In the genomic region with DNA sequence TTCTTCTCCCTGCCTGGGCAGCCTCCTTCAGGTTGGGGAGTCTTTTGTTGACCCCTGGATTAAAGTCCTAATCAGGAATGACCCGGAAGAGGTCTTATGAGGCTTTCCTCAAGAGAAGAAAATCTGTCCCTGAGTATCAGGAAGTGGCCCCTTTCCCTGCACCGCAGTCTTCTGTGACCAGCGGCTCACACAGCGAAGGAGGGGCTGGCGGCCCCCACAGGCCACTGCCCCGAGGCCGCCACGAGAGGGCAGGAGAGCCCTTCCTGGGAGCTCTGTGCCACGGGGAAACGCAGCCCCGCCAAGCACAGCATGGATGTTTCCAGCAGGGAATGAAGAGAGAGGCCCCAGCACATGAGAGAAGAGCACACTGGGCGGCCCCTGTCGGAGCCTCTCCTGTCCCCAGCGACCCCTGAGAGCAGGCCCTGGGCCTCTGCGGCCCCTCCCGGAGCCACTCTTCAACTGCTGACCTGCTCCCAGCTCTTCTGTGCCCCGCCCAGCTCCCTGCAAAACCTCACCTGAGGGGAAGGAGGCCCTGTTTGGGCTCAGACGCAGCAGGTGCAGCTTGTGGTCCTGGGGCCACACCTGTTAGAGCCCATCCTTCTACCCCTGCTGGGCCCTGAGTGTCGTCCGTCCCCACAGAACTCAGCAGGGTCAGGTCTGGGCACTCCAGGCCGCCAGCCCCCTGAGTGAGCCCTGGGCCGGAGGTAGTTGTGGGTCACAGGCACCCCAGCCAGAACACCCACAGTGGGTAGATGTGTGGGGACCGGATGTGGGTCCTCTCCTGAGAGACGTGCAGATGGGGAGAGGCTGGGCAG, we compare ENCODE assay signal across 1 cellular context.
A peak's percentile ranks its signal among the peaks of the same experiment; 100 is the strongest.
TF ChIP-seq lines count a peak whose summit lies in the region.

No MANE protein-coding gene starts in this region.

TF ChIP-seq in HepG2, 621 proteins besides CTCF, POLR2A, EP300 and RAD21 (continued from another document and continues in another):
- TF ChIP-seq RFX1 (IDR thresholded peaks at IDR 0.05): no peak
- TF ChIP-seq ZMYM2 (CRISPR knock-in tag; IDR thresholded peaks at IDR 0.05): no peak
- TF ChIP-seq MEIS1 (CRISPR knock-in tag; IDR thresholded peaks at IDR 0.05; ENCODE audit: borderline replicate concordance): peak; percentile 79
- TF ChIP-seq, protein P1, sequence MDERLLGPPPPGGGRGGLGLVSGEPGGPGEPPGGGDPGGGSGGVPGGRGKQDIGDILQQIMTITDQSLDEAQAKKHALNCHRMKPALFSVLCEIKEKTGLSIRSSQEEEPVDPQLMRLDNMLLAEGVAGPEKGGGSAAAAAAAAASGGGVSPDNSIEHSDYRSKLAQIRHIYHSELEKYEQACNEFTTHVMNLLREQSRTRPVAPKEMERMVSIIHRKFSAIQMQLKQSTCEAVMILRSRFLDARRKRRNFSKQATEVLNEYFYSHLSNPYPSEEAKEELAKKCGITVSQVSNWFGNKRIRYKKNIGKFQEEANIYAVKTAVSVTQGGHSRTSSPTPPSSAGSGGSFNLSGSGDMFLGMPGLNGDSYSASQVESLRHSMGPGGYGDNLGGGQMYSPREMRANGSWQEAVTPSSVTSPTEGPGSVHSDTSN (CRISPR knock-in tag; IDR thresholded peaks at IDR 0.05): no peak
- TF ChIP-seq CENPX (CRISPR knock-in tag; IDR thresholded peaks at IDR 0.05): no peak
- peak; percentile 51; the same call in 1 of the 2 replicates for TF ChIP-seq ZNF607 (CRISPR knock-in tag; IDR thresholded peaks at IDR 0.05; ENCODE audit: borderline replicate concordance)
- no peak for TF ChIP-seq ZNF510 (CRISPR knock-in tag; IDR thresholded peaks at IDR 0.05; ENCODE audit: low read depth)
- no peak; the same call in none of the 2 replicates for TF ChIP-seq ZNF891 (CRISPR knock-in tag; IDR thresholded peaks at IDR 0.05)
- TF ChIP-seq ZNF260 (CRISPR knock-in tag; IDR thresholded peaks at IDR 0.05; ENCODE audit: borderline replicate concordance, low read depth): no peak
- TF ChIP-seq, protein P2, sequence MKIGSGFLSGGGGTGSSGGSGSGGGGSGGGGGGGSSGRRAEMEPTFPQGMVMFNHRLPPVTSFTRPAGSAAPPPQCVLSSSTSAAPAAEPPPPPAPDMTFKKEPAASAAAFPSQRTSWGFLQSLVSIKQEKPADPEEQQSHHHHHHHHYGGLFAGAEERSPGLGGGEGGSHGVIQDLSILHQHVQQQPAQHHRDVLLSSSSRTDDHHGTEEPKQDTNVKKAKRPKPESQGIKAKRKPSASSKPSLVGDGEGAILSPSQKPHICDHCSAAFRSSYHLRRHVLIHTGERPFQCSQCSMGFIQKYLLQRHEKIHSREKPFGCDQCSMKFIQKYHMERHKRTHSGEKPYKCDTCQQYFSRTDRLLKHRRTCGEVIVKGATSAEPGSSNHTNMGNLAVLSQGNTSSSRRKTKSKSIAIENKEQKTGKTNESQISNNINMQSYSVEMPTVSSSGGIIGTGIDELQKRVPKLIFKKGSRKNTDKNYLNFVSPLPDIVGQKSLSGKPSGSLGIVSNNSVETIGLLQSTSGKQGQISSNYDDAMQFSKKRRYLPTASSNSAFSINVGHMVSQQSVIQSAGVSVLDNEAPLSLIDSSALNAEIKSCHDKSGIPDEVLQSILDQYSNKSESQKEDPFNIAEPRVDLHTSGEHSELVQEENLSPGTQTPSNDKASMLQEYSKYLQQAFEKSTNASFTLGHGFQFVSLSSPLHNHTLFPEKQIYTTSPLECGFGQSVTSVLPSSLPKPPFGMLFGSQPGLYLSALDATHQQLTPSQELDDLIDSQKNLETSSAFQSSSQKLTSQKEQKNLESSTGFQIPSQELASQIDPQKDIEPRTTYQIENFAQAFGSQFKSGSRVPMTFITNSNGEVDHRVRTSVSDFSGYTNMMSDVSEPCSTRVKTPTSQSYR (CRISPR knock-in tag; IDR thresholded peaks at IDR 0.05; ENCODE audit: borderline replicate concordance): no peak
- TF ChIP-seq, protein P3, sequence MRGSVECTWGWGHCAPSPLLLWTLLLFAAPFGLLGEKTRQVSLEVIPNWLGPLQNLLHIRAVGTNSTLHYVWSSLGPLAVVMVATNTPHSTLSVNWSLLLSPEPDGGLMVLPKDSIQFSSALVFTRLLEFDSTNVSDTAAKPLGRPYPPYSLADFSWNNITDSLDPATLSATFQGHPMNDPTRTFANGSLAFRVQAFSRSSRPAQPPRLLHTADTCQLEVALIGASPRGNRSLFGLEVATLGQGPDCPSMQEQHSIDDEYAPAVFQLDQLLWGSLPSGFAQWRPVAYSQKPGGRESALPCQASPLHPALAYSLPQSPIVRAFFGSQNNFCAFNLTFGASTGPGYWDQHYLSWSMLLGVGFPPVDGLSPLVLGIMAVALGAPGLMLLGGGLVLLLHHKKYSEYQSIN (CRISPR knock-in tag; IDR thresholded peaks at IDR 0.05; ENCODE audit: borderline replicate concordance): no peak
- no peak for TF ChIP-seq PAX8 (CRISPR knock-in tag; IDR thresholded peaks at IDR 0.05; ENCODE audit: borderline replicate concordance)
- TF ChIP-seq CBX2 (IDR thresholded peaks at IDR 0.05; ENCODE audit: low read depth, low read length): no peak
- no peak for TF ChIP-seq CBX2 (CRISPR knock-in tag; IDR thresholded peaks at IDR 0.05; ENCODE audit: low read depth)
- TF ChIP-seq ZNF674 (CRISPR knock-in tag; IDR thresholded peaks at IDR 0.05; ENCODE audit: low read depth): no peak
- TF ChIP-seq, protein P4, sequence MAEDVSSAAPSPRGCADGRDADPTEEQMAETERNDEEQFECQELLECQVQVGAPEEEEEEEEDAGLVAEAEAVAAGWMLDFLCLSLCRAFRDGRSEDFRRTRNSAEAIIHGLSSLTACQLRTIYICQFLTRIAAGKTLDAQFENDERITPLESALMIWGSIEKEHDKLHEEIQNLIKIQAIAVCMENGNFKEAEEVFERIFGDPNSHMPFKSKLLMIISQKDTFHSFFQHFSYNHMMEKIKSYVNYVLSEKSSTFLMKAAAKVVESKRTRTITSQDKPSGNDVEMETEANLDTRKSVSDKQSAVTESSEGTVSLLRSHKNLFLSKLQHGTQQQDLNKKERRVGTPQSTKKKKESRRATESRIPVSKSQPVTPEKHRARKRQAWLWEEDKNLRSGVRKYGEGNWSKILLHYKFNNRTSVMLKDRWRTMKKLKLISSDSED (CRISPR knock-in tag; IDR thresholded peaks at IDR 0.05): no peak
- TF ChIP-seq, protein P5, sequence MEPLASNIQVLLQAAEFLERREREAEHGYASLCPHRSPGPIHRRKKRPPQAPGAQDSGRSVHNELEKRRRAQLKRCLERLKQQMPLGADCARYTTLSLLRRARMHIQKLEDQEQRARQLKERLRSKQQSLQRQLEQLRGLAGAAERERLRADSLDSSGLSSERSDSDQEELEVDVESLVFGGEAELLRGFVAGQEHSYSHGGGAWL (CRISPR knock-in tag; IDR thresholded peaks at IDR 0.05): 0 out of 2 replicates have a peak, but pooled peaks have one; percentile 16
- TF ChIP-seq, protein P6, sequence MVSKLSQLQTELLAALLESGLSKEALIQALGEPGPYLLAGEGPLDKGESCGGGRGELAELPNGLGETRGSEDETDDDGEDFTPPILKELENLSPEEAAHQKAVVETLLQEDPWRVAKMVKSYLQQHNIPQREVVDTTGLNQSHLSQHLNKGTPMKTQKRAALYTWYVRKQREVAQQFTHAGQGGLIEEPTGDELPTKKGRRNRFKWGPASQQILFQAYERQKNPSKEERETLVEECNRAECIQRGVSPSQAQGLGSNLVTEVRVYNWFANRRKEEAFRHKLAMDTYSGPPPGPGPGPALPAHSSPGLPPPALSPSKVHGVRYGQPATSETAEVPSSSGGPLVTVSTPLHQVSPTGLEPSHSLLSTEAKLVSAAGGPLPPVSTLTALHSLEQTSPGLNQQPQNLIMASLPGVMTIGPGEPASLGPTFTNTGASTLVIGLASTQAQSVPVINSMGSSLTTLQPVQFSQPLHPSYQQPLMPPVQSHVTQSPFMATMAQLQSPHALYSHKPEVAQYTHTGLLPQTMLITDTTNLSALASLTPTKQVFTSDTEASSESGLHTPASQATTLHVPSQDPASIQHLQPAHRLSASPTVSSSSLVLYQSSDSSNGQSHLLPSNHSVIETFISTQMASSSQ (IDR thresholded peaks at IDR 0.05; ENCODE audit: low read depth): no peak
- TF ChIP-seq, protein P6 (CRISPR knock-in tag; IDR thresholded peaks at IDR 0.05; ENCODE audit: borderline replicate concordance): peak; percentile 45; the same call in 1 of the 2 replicates
- TF ChIP-seq ZNF263 (CRISPR knock-in tag; IDR thresholded peaks at IDR 0.05): 0 out of 2 replicates have a peak, but pooled peaks have one; percentile 29
- no peak for TF ChIP-seq CHD2 (IDR thresholded peaks at IDR 0.05; ENCODE audit: low read depth, low read length)
- no peak for TF ChIP-seq ZNF83 (CRISPR knock-in tag; IDR thresholded peaks at IDR 0.05; ENCODE audit: borderline replicate concordance)
- peak; percentile 56 for TF ChIP-seq YY1 (IDR thresholded peaks at IDR 0.05; ENCODE audit: insufficient read depth, insufficient replicate concordance, low read depth, low read length)
- no peak for TF ChIP-seq ZNF121 (CRISPR knock-in tag; IDR thresholded peaks at IDR 0.05)
- TF ChIP-seq MTF2 (CRISPR knock-in tag; IDR thresholded peaks at IDR 0.05; ENCODE audit: borderline replicate concordance): peak; percentile 72; the same call in 1 of the 2 replicates
- TF ChIP-seq, protein P7, sequence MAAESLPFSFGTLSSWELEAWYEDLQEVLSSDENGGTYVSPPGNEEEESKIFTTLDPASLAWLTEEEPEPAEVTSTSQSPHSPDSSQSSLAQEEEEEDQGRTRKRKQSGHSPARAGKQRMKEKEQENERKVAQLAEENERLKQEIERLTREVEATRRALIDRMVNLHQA (CRISPR knock-in tag; IDR thresholded peaks at IDR 0.05): 0 out of 2 replicates have a peak, but pooled peaks have one; percentile 26
- no peak for TF ChIP-seq ZFP41 (CRISPR knock-in tag; IDR thresholded peaks at IDR 0.05; ENCODE audit: borderline replicate concordance)
- TF ChIP-seq ZSCAN30 (CRISPR knock-in tag; IDR thresholded peaks at IDR 0.05): no peak
- TF ChIP-seq, protein P8, sequence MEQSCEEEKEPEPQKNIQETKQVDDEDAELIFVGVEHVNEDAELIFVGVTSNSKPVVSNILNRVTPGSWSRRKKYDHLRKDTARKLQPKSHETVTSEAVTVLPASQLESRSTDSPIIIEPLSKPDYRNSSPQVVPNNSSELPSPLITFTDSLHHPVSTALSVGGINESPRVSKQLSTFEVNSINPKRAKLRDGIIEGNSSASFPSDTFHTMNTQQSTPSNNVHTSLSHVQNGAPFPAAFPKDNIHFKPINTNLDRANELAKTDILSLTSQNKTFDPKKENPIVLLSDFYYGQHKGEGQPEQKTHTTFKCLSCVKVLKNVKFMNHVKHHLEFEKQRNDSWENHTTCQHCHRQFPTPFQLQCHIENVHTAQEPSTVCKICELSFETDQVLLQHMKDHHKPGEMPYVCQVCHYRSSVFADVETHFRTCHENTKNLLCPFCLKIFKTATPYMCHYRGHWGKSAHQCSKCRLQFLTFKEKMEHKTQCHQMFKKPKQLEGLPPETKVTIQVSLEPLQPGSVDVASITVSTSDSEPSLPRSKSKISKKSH (CRISPR knock-in tag; IDR thresholded peaks at IDR 0.05; ENCODE audit: borderline replicate concordance): peak; percentile 46; the same call in 1 of the 2 replicates
- no peak for TF ChIP-seq PHB2 (IDR thresholded peaks at IDR 0.05; ENCODE audit: partially characterized antibody)
- 0 out of 2 replicates have a peak, but pooled peaks have one; percentile 43 for TF ChIP-seq MXD4 (CRISPR knock-in tag; IDR thresholded peaks at IDR 0.05)
- no peak for TF ChIP-seq ATAD3A (CRISPR knock-in tag; IDR thresholded peaks at IDR 0.05)
- TF ChIP-seq, protein P9, sequence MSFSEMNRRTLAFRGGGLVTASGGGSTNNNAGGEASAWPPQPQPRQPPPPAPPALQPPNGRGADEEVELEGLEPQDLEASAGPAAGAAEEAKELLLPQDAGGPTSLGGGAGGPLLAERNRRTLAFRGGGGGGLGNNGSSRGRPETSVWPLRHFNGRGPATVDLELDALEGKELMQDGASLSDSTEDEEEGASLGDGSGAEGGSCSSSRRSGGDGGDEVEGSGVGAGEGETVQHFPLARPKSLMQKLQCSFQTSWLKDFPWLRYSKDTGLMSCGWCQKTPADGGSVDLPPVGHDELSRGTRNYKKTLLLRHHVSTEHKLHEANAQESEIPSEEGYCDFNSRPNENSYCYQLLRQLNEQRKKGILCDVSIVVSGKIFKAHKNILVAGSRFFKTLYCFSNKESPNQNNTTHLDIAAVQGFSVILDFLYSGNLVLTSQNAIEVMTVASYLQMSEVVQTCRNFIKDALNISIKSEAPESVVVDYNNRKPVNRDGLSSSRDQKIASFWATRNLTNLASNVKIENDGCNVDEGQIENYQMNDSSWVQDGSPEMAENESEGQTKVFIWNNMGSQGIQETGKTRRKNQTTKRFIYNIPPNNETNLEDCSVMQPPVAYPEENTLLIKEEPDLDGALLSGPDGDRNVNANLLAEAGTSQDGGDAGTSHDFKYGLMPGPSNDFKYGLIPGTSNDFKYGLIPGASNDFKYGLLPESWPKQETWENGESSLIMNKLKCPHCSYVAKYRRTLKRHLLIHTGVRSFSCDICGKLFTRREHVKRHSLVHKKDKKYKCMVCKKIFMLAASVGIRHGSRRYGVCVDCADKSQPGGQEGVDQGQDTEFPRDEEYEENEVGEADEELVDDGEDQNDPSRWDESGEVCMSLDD (CRISPR knock-in tag; IDR thresholded peaks at IDR 0.05; ENCODE audit: borderline replicate concordance): no peak
- no peak for TF ChIP-seq ZBTB3 (CRISPR knock-in tag; IDR thresholded peaks at IDR 0.05; ENCODE audit: borderline replicate concordance, low read depth)
- no peak for TF ChIP-seq REL (CRISPR knock-in tag; conservative IDR thresholded peaks at IDR 0.05)
